Comparison of ENCODE assay signal across 8 cellular contexts in the genomic region with DNA sequence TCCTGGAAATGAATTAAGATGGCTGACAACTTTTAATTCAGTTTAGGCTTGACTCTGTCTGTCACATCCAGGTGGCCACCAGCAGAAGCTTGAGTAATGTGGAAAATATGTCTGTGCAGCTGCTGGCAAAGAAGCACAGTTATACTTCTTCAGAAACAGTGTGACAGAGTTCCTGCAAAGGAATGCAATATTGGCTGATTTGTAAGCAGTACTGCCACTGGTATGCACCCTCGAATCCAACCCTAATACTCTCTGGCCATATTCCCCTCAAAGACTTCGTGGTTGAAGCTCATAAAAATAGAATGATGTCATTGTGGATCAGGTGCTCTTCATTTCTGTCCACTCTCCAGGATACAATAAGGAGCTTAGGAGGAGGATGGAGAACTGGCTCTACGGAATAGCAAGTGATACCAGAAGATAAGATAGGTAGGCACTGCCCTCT.
A peak's percentile ranks its signal among the peaks of the same experiment; 100 is the strongest.
DNase-seq lines count a peak whose midpoint lies in the region; ATAC-seq and TF ChIP-seq lines count a peak whose summit lies in the region.

No MANE protein-coding gene starts in this region.

- no peaks in the 10 kb centered on the region for H3K27me3 ChIP-seq in kidney epithelial cell (ENCODE audit: control insufficient read depth, insufficient read depth, low read length)

- no peaks in the 10 kb centered on the region for H3K36me3 ChIP-seq in kidney epithelial cell (ENCODE audit: control insufficient read depth, insufficient read depth, low read length)

- TF ChIP-seq CTCF in AG04449 (IDR thresholded peaks at IDR 0.05; ENCODE audit: insufficient read depth, low read length, missing control alignments) (no peak), VCaP (conservative IDR thresholded peaks at IDR 0.05) (no peak), kidney epithelial cell (IDR thresholded peaks at IDR 0.05; ENCODE audit: insufficient read depth, low read length, poor library complexity, severe bottlenecking) (no peak)

- peak; percentile 84 for DNase-seq in AG04449 (ENCODE audit: low read depth, low spot score)
- DNase-seq in kidney epithelial cell (ENCODE audit: low read depth) = peak; percentile 79
- DNase-seq in stimulated activated naive CD4-positive, alpha-beta T cell treated with Interleukin-2 at 50 U/mL for 16 hours (lab: John Stamatoyannopoulos, UW) = no peak

- H3K4me3 ChIP-seq in AG04449 (ENCODE audit: low read depth, low read length) = no peak overlapping the region
- H3K4me3 ChIP-seq in kidney epithelial cell (ENCODE audit: low read depth, low read length) = no peak overlapping the region

- POLR2A ChIA-PET in AG04449 (lab: Yijun Ruan, JAX) = interaction anchor here (1.2 kb wide), 1 partner anchor 50 kb away, joined by 5 read pairs; no protein-coding TSS in a partner anchor

- ATAC-seq in GM21825 (IDR thresholded peaks at IDR 0.05; ENCODE audit: unreplicated experiment) (peak; percentile 36), GM21367 (IDR thresholded peaks at IDR 0.05; ENCODE audit: unreplicated experiment) (no peak), HG02870 (IDR thresholded peaks at IDR 0.05; ENCODE audit: unreplicated experiment) (no peak), GM21381 (IDR thresholded peaks at IDR 0.05; ENCODE audit: unreplicated experiment) (no peak)

- H3K27ac ChIP-seq in VCaP = peak overlapping the region; percentile 72

- CTCF ChIA-PET in AG04449 (lab: Yijun Ruan, JAX) = interaction anchor here (0.7 to 1.2 kb wide), 3 partner anchors 13 to 70 kb away, joined by 3 to 4 read pairs (median 4); no protein-coding TSS in a partner anchor
